8 cellular contexts compared by ENCODE assay signal in genomic region chr16:14286381-14287230, GRCh38.
A peak's percentile ranks its signal among the peaks of the same experiment; 100 is the strongest.
DNase-seq lines count a peak whose midpoint lies in the region; ATAC-seq, FAIRE-seq and TF ChIP-seq lines count a peak whose summit lies in the region.

No MANE protein-coding gene starts in this region.

- no peak for TF ChIP-seq RAD21 in H1 (IDR thresholded peaks at IDR 0.05 in 1 of 2, conservative IDR thresholded peaks at IDR 0.05 in 1 of 2; ENCODE audit: low read depth in 2 of 2, low read length in 2 of 2)

- H4K8ac ChIP-seq in H1 (ENCODE audit: extremely low read depth, insufficient read depth, low read length), result no peak overlapping the region; the same call in 1 of the 2 replicates

- 10% methylated on average over 28 of the region's 31 CpGs; no CpG with 5 or more reads in 1 of the 2 experiments for WGBS in H1 (ENCODE audit: extremely low coverage in 1 of 2, insufficient coverage in 1 of 2, insufficient read length in 1 of 2, insufficient replicate concordance in 2 of 2, low coverage in 1 of 2, low lambda C conversion rate in 2 of 2, missing lambda C conversion rate in 1 of 2), 2 experiments

- H3K79me1 ChIP-seq in H1 (ENCODE audit: low read depth, low read length), result no peaks in the 10 kb centered on the region

- POLR2A ChIA-PET in H1 (lab: Charles Lee; ENCODE audit: partially characterized antibody), result interaction anchor here (0.7 to 2.5 kb wide), 15 partner anchors 9 to 400 kb away, joined by 3 to 9 read pairs (median 4); partner anchors contain the start of gene ERCC4

- H2BK20ac ChIP-seq in H1 (ENCODE audit: low read length), result no peak overlapping the region

- H2BK120ac ChIP-seq in H1 (replicated peaks; ENCODE audit: low read depth, low read length), result no peak overlapping the region

- H2AK5ac ChIP-seq in H1 (ENCODE audit: low read depth, low read length), result no peak overlapping the region

- peaks cover 9% of the 10 kb centered on the region; the same call in 1 of the 2 replicates for H3K23me2 ChIP-seq in H1 (ENCODE audit: low read depth, low read length)

- H4K91ac ChIP-seq in H1 (replicated peaks; ENCODE audit: insufficient read length, low read length), result no peak overlapping the region

- no peak for TF ChIP-seq POLR2A in H1 (IDR thresholded peaks at IDR 0.05; ENCODE audit: control extremely low read depth in 1 of 2, low read depth in 2 of 2, low read length in 2 of 2)

- FAIRE-seq in H1 (lab: Jason Lieb, UNC), result no peak

- no peak overlapping the region for H3K14ac ChIP-seq in H1 (ENCODE audit: insufficient read length)

- no peaks in the 10 kb centered on the region for H3K27me3 ChIP-seq in H1 (replicated peaks in 1 of 4; ENCODE audit: control insufficient read depth in 3 of 4, extremely low read depth in 1 of 4, insufficient read depth in 3 of 4, low read length in 3 of 4)
- no peaks in the 10 kb centered on the region for H3K27me3 ChIP-seq in muscle layer of duodenum (ENCODE audit: low read depth, low read length)

- H2AFZ ChIP-seq in H1 (ENCODE audit: low read length), result peak overlapping the region; percentile 93

- peak overlapping the region; percentile 52 for H3K56ac ChIP-seq in H1 (replicated peaks; ENCODE audit: insufficient read length, low read depth, low read length)

- H3K9me3 ChIP-seq in ES-I3 (ENCODE audit: control insufficient read depth, insufficient read depth, low read length), result no peaks in the 10 kb centered on the region
- peaks cover 7% of the 10 kb centered on the region; the same call in 1 of the 2 replicates for H3K9me3 ChIP-seq in SK-N-MC (ENCODE audit: low read depth, low read length)
- H3K9me3 ChIP-seq in H1 (ENCODE audit: insufficient read depth in 2 of 2, low read depth in 1 of 2, low read length in 1 of 2), result no peaks in the 10 kb centered on the region
- H3K9me3 ChIP-seq in muscle layer of duodenum (ENCODE audit: control insufficient read depth in 1 of 2, low read length in 2 of 2), result peaks cover 0 to 10% of the 10 kb centered on the region in 2 donors

- H3K4me3 ChIP-seq in SK-N-MC, result peak overlapping the region; percentile 84
- H3K4me3 ChIP-seq in H1 (ENCODE audit: extremely low read depth in 1 of 4, insufficient read depth in 2 of 4, low read depth in 3 of 4, low read length in 4 of 4), result peak overlapping the region; percentile 65 to 92 (median 72)
- peak overlapping the region; percentile 82 to 92 for H3K4me3 ChIP-seq in muscle layer of duodenum (ENCODE audit: low read depth in 1 of 2, low read length in 2 of 2)

- H2BK5ac ChIP-seq in H1 (ENCODE audit: low read depth, low read length), result no peak overlapping the region; the same call in 1 of the 2 replicates

- no peak overlapping the region for H3K23ac ChIP-seq in H1 (ENCODE audit: insufficient read length)

- no peak overlapping the region for H4K5ac ChIP-seq in H1 (ENCODE audit: insufficient read length, low read depth, low read length)

- peak overlapping the region; percentile 69 to 86 for H3K4me2 ChIP-seq in H1 (ENCODE audit: insufficient read depth in 1 of 2, low read depth in 2 of 2, low read length in 2 of 2)

- no peak overlapping the region; the same call in 1 of the 2 replicates for H2BK15ac ChIP-seq in H1 (ENCODE audit: low read length)

- no peak for DNase-seq in SK-N-MC (ENCODE audit: low read depth, low spot score)
- DNase-seq in H1 (ENCODE audit: low read depth in 1 of 2, low spot score in 2 of 2), result peak in 1 of 2 experiments; percentile 74
- no peak for DNase-seq in SIG-M5 (lab: John Stamatoyannopoulos, UW)
- no peak for DNase-seq in kidney glomerular epithelial cell (lab: John Stamatoyannopoulos, UW)
- DNase-seq in SW 1271 (lab: John Stamatoyannopoulos, UW), result no peak

- no peaks in the 10 kb centered on the region for H3K79me2 ChIP-seq in H1 (ENCODE audit: control insufficient read depth in 1 of 2, insufficient read depth in 2 of 2, low read length in 2 of 2)

- TF ChIP-seq CTCF in H1 (IDR thresholded peaks at IDR 0.05; ENCODE audit: control extremely low read depth in 1 of 3, insufficient read depth in 1 of 3, low read depth in 1 of 3, low read length in 3 of 3), result no peak

- no peaks in the 10 kb centered on the region for H3K36me3 ChIP-seq in ES-I3 (ENCODE audit: insufficient read depth, low read length)
- H3K36me3 ChIP-seq in SK-N-MC (ENCODE audit: insufficient read depth, low read length), result no peaks in the 10 kb centered on the region
- H3K36me3 ChIP-seq in H1 (ENCODE audit: control insufficient read depth in 2 of 4, insufficient read depth in 4 of 4, low read length in 3 of 4), result no peaks in the 10 kb centered on the region
- H3K36me3 ChIP-seq in muscle layer of duodenum (ENCODE audit: control insufficient read depth in 1 of 2, insufficient read depth in 2 of 2, low read length in 2 of 2), result no peaks in the 10 kb centered on the region

- H3K9ac ChIP-seq in ES-I3 (ENCODE audit: low read depth, low read length) (peak overlapping the region; percentile 69), SK-N-MC (ENCODE audit: insufficient read length) (no peak overlapping the region), H1 (replicated peaks in 1 of 4; ENCODE audit: extremely low read depth in 1 of 4, low read depth in 3 of 4, low read length in 3 of 4) (peak overlapping the region in 1 of 4 experiments; percentile 30; a peak in 2 of 7 replicates)

- peaks cover 11% of the 10 kb centered on the region for H3K4me1 ChIP-seq in ES-I3 (ENCODE audit: insufficient read depth, low read length)
- H3K4me1 ChIP-seq in H1 (replicated peaks in 1 of 4; ENCODE audit: control insufficient read depth in 3 of 4, insufficient read depth in 4 of 4, low read length in 3 of 4), result peaks cover 2 to 17% (median 11%) of the 10 kb centered on the region in 4 experiments
- H3K4me1 ChIP-seq in muscle layer of duodenum (ENCODE audit: control insufficient read depth in 1 of 2, insufficient read depth in 2 of 2, low read length in 2 of 2), result peaks cover 0 to 15% of the 10 kb centered on the region in 2 donors

- no peaks in the 10 kb centered on the region for H4K20me1 ChIP-seq in H1 (replicated peaks in 1 of 2; ENCODE audit: control insufficient read depth in 1 of 2, insufficient read depth in 2 of 2, low read length in 2 of 2)

- CTCF ChIA-PET in H1 (lab: Charles Lee; ENCODE audit: partially characterized antibody), result interaction anchor here (0.6 to 3.1 kb wide), 16 partner anchors 11 to 580 kb away, joined by 3 to 27 read pairs (median 3); partner anchors contain the start of gene ERCC4

- no peak for TF ChIP-seq EP300 in H1 (IDR thresholded peaks at IDR 0.05; ENCODE audit: borderline replicate concordance in 1 of 2, low read depth in 2 of 2, low read length in 2 of 2)

- no peak overlapping the region for H2BK12ac ChIP-seq in H1 (ENCODE audit: low read depth, low read length)

- H3K27ac ChIP-seq in SK-N-MC (peak overlapping the region; percentile 44), H1 (ENCODE audit: low read depth, low read length) (no peak overlapping the region), muscle layer of duodenum (ENCODE audit: low read length) (no peak overlapping the region)

- peak overlapping the region; percentile 5; the same call in 1 of the 2 replicates for H3K18ac ChIP-seq in H1 (ENCODE audit: extremely low read depth, low read length)

- no peak overlapping the region for H3K4ac ChIP-seq in H1 (replicated peaks; ENCODE audit: insufficient read length, low read depth, low read length)

- peak; percentile 15 for ATAC-seq in GM21737 (IDR thresholded peaks at IDR 0.05; ENCODE audit: unreplicated experiment)

TF ChIP-seq in H1, 55 proteins besides CTCF, POLR2A, EP300 and RAD21 (continues in another document):
- TF ChIP-seq BACH1 (IDR thresholded peaks at IDR 0.05; ENCODE audit: low read length), result 0 out of 2 replicates have a peak, but pooled peaks have one; percentile 12
- TF ChIP-seq KDM4A (IDR thresholded peaks at IDR 0.05; ENCODE audit: low read depth, low read length, severe bottlenecking), result peak; percentile 43
- TF ChIP-seq BCL11A (IDR thresholded peaks at IDR 0.05; ENCODE audit: low read depth in 2 of 2, low read length in 2 of 2), result no peak
- TF ChIP-seq KDM1A (IDR thresholded peaks at IDR 0.05; ENCODE audit: borderline replicate concordance, low read length), result peak; percentile 99
- TF ChIP-seq CREB1 (IDR thresholded peaks at IDR 0.05), result peak; percentile 65
- peak; percentile 16 for TF ChIP-seq TBP (IDR thresholded peaks at IDR 0.05; ENCODE audit: low read depth, low read length)
- 0 out of 2 replicates have a peak, but pooled peaks have one; percentile 16 for TF ChIP-seq ATF2 (IDR thresholded peaks at IDR 0.05; ENCODE audit: low read length)
- TF ChIP-seq, protein P1, sequence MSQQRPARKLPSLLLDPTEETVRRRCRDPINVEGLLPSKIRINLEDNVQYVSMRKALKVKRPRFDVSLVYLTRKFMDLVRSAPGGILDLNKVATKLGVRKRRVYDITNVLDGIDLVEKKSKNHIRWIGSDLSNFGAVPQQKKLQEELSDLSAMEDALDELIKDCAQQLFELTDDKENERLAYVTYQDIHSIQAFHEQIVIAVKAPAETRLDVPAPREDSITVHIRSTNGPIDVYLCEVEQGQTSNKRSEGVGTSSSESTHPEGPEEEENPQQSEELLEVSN (IDR thresholded peaks at IDR 0.05), result peak; percentile 8; the same call in 1 of the 2 replicates
- TF ChIP-seq PHF8 (conservative IDR thresholded peaks at IDR 0.05; ENCODE audit: low read depth, low read length), result peak; percentile 38
- no peak for TF ChIP-seq SIN3A (conservative IDR thresholded peaks at IDR 0.05 in 1 of 2, IDR thresholded peaks at IDR 0.05 in 1 of 2; ENCODE audit: low read depth in 1 of 2, low read length in 2 of 2)
- TF ChIP-seq HDAC2 (IDR thresholded peaks at IDR 0.05; ENCODE audit: borderline replicate concordance in 1 of 2, low read depth in 2 of 2, low read length in 2 of 2), result peak; percentile 42 to 99; a peak in 2 of 4 replicates
- TF ChIP-seq TAF1 (IDR thresholded peaks at IDR 0.05; ENCODE audit: low read depth, low read length), result 0 out of 2 replicates have a peak, but pooled peaks have one; percentile 29
